13 cellular contexts compared by ENCODE assay signal in the genomic region with DNA sequence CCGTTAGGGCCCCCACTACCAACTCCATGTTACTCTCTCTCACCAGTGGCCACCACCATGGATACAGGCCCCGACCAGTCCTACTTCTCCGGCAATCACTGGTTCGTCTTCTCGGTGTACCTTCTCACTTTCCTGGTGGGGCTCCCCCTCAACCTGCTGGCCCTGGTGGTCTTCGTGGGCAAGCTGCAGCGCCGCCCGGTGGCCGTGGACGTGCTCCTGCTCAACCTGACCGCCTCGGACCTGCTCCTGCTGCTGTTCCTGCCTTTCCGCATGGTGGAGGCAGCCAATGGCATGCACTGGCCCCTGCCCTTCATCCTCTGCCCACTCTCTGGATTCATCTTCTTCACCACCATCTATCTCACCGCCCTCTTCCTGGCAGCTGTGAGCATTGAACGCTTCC. TPM values are rescaled to one million over a fixed set of nuclear protein-coding genes. Genes with fewer than 3 reads are reported as not detected.
DNase-seq lines count a peak whose midpoint lies in the region; ATAC-seq, FAIRE-seq and TF ChIP-seq lines count a peak whose summit lies in the region.
"Not testable (repeated sequence)": the region's sequence is repeated elsewhere in the genome, so short reads cannot be mapped to it uniquely, and the experiment has no call there.
"Had no signal": no experiment of that assay in that cellular context is flagged by ENCODE, and none has a peak within 500 bp of the region (broad histone marks: within the 10 kb centered on the region; RNA-seq: fewer than 3 reads in every experiment).

No MANE protein-coding gene starts in this region.

- not testable (repeated sequence) for DNase-seq in GM12892 (ENCODE audit: insufficient read length); HTR-8/SVneo (ENCODE audit: insufficient read length, low spot score); bronchial epithelial cell (ENCODE audit: low read depth)
- peak; percentile 28 for DNase-seq in activated T-cell treated with anti-CD3 and anti-CD28 coated beads, Interleukin-2, amount 50 U/mL, for 24 hours
- DNase-seq in left lobe of liver (ENCODE audit: low spot score) (peak; percentile 43), sigmoid colon (peak; percentile 45), upper lobe of right lung (peak; percentile 42)

- H3K4me3 ChIP-seq in bronchial epithelial cell (ENCODE audit: low read depth, low read length); sigmoid colon; upper lobe of right lung: not testable (repeated sequence)

- H3K27me3 Mint-ChIP-seq in activated T-cell treated with anti-CD3 and anti-CD28 coated beads, Interleukin-2, amount 50 U/mL, for 24 hours = peaks cover 11% of the 10 kb centered on the region

- TF ChIP-seq EP300 in sigmoid colon (IDR thresholded peaks at IDR 0.05) = not testable (repeated sequence)

- TF ChIP-seq CTCF in bronchial epithelial cell (IDR thresholded peaks at IDR 0.05; ENCODE audit: insufficient read depth, low read length, severe bottlenecking); sigmoid colon (IDR thresholded peaks at IDR 0.05); upper lobe of right lung (IDR thresholded peaks at IDR 0.05): not testable (repeated sequence)

- H3K27ac Mint-ChIP-seq in activated T-cell treated with anti-CD3 and anti-CD28 coated beads, Interleukin-2, amount 50 U/mL, for 24 hours = not testable (repeated sequence)

- not testable (repeated sequence) for H3K4me3 Mint-ChIP-seq in activated T-cell treated with anti-CD3 and anti-CD28 coated beads, Interleukin-2, amount 50 U/mL, for 24 hours

- TF ChIP-seq POLR2A in GM12892 (IDR thresholded peaks at IDR 0.05; ENCODE audit: low read depth, low read length); sigmoid colon (IDR thresholded peaks at IDR 0.05): not testable (repeated sequence)

- H3K36me3 ChIP-seq in bronchial epithelial cell (ENCODE audit: control insufficient read depth, insufficient read depth, low read length); sigmoid colon; upper lobe of right lung: not testable (repeated sequence)

- not testable (repeated sequence) for H3K27ac ChIP-seq in sigmoid colon, upper lobe of right lung

- WGBS in sigmoid colon, 2 donors = 76 to 81% methylated on average over 11 of the region's 16 CpGs

- ATAC-seq in left lobe of liver, upper lobe of right lung: not testable (repeated sequence)

- not testable (repeated sequence) for H3K9me3 Mint-ChIP-seq in activated T-cell treated with anti-CD3 and anti-CD28 coated beads, Interleukin-2, amount 50 U/mL, for 24 hours

- intact Hi-C loops in sigmoid colon (cut with DNase I) (loop anchor here (10.0 kb wide), 1 partner anchor 106 kb away; no protein-coding TSS in a partner anchor), upper lobe of right lung (cut with DNase I) (loop anchor here (10.0 kb wide), 2 partner anchors 106 to 136 kb away; partner anchors contain the start of gene KRTDAP)

- H3K9me3 ChIP-seq in sigmoid colon, upper lobe of right lung: not testable (repeated sequence)

- not testable (repeated sequence) for H3K36me3 Mint-ChIP-seq in activated T-cell treated with anti-CD3 and anti-CD28 coated beads, Interleukin-2, amount 50 U/mL, for 24 hours (ENCODE audit: low read depth)

- not testable (repeated sequence) for H3K4me1 ChIP-seq in sigmoid colon, upper lobe of right lung

- H3K4me1 Mint-ChIP-seq in activated T-cell treated with anti-CD3 and anti-CD28 coated beads, Interleukin-2, amount 50 U/mL, for 24 hours (ENCODE audit: low read depth) = peaks cover 11% of the 10 kb centered on the region

- H3K27me3 ChIP-seq in bronchial epithelial cell (ENCODE audit: control insufficient read depth, insufficient read depth, low read length); sigmoid colon; upper lobe of right lung: not testable (repeated sequence)

- FAIRE-seq in GM12892 (lab: Jason Lieb, UNC) (peak; percentile 14), HTR-8/SVneo (lab: Jason Lieb, UNC) (peak; percentile 83), bronchial epithelial cell (lab: Jason Lieb, UNC) (peak; percentile 92)

RNA-seq across cellular contexts. Expression of gene FFAR3, which starts 0.6 kb away (rescaled TPM):
- polyA plus RNA-seq in GM12892 (2012; ENCODE audit: missing spikeins) = not detected
- total RNA-seq in bronchial epithelial cell (not detected in 2 replicates), left lobe of liver (not detected), sigmoid colon (1 to 10 TPM; 1.1 to 1.9 (median 1.5) TPM), upper lobe of right lung (not detected)
- under 1 TPM in 1 of 3 donors, not detected in 2; 0.67 TPM for polyA plus RNA-seq in sigmoid colon
- total RNA-seq: CD8-positive, alpha-beta T cell; HFFc6 had no signal
- polyA plus RNA-seq: BJ had no signal

RNA-seq across cellular contexts. Expression of gene FFAR1, which starts 11.1 kb away (rescaled TPM):
- 1.3 TPM for polyA plus RNA-seq in GM12892 (2012; ENCODE audit: missing spikeins)
- total RNA-seq in bronchial epithelial cell (not detected in 2 replicates), left lobe of liver (not detected), sigmoid colon (not detected), upper lobe of right lung (not detected)
- polyA plus RNA-seq in sigmoid colon = under 1 TPM in 1 of 3 donors, not detected in 2; 0.06 TPM
- total RNA-seq: A673, HFFc6 had no signal
- polyA plus RNA-seq: BJ, CD14-positive monocyte had no signal

RNA-seq across cellular contexts. Expression of gene GPR42, which starts 12.0 kb away (rescaled TPM):
- polyA plus RNA-seq in GM12892 (2012; ENCODE audit: missing spikeins) = not detected
- total RNA-seq in bronchial epithelial cell (not detected in 2 replicates), left lobe of liver (not detected), sigmoid colon (under 1 TPM in 3 of 4 donors, not detected in 1; 0.27 to 0.83 (median 0.36) TPM), upper lobe of right lung (not detected)
- polyA plus RNA-seq in sigmoid colon = under 1 TPM in 1 of 3 donors, not detected in 2; 0.17 TPM
- total RNA-seq: A673; CD8-positive, alpha-beta T cell; HFFc6; HT1080 had no signal
- polyA plus RNA-seq: BJ had no signal

RNA-seq across cellular contexts. Expression of gene CD22, which starts 29.8 kb away (rescaled TPM):
- polyA plus RNA-seq in GM12892 (2012; ENCODE audit: missing spikeins) = 225 TPM
- total RNA-seq in bronchial epithelial cell (0.53 TPM in 1 of 2 replicates, not detected in the other), left lobe of liver (1.2 TPM), sigmoid colon (1 to 10 TPM; 1.2 to 4.8 (median 2.7) TPM), upper lobe of right lung (15.8 TPM)
- polyA plus RNA-seq in sigmoid colon = 100 to 1,000 TPM in 1 of 3 donors, 1 to 10 TPM in 1, under 1 TPM in 1; 0.69 to 107 (median 4.8) TPM
- total RNA-seq: A673 had no signal
- polyA plus RNA-seq: BJ had no signal
